In genomic region chr10:59847888-59848287, GRCh38 we compare ENCODE assay signal across 1 cellular context.
TF ChIP-seq lines count a peak whose summit lies in the region.

No MANE protein-coding gene starts in this region.

TF ChIP-seq in GM23338, 12 proteins besides CTCF, POLR2A, EP300 and RAD21 (continued from another document):
- TF ChIP-seq, protein P1, sequence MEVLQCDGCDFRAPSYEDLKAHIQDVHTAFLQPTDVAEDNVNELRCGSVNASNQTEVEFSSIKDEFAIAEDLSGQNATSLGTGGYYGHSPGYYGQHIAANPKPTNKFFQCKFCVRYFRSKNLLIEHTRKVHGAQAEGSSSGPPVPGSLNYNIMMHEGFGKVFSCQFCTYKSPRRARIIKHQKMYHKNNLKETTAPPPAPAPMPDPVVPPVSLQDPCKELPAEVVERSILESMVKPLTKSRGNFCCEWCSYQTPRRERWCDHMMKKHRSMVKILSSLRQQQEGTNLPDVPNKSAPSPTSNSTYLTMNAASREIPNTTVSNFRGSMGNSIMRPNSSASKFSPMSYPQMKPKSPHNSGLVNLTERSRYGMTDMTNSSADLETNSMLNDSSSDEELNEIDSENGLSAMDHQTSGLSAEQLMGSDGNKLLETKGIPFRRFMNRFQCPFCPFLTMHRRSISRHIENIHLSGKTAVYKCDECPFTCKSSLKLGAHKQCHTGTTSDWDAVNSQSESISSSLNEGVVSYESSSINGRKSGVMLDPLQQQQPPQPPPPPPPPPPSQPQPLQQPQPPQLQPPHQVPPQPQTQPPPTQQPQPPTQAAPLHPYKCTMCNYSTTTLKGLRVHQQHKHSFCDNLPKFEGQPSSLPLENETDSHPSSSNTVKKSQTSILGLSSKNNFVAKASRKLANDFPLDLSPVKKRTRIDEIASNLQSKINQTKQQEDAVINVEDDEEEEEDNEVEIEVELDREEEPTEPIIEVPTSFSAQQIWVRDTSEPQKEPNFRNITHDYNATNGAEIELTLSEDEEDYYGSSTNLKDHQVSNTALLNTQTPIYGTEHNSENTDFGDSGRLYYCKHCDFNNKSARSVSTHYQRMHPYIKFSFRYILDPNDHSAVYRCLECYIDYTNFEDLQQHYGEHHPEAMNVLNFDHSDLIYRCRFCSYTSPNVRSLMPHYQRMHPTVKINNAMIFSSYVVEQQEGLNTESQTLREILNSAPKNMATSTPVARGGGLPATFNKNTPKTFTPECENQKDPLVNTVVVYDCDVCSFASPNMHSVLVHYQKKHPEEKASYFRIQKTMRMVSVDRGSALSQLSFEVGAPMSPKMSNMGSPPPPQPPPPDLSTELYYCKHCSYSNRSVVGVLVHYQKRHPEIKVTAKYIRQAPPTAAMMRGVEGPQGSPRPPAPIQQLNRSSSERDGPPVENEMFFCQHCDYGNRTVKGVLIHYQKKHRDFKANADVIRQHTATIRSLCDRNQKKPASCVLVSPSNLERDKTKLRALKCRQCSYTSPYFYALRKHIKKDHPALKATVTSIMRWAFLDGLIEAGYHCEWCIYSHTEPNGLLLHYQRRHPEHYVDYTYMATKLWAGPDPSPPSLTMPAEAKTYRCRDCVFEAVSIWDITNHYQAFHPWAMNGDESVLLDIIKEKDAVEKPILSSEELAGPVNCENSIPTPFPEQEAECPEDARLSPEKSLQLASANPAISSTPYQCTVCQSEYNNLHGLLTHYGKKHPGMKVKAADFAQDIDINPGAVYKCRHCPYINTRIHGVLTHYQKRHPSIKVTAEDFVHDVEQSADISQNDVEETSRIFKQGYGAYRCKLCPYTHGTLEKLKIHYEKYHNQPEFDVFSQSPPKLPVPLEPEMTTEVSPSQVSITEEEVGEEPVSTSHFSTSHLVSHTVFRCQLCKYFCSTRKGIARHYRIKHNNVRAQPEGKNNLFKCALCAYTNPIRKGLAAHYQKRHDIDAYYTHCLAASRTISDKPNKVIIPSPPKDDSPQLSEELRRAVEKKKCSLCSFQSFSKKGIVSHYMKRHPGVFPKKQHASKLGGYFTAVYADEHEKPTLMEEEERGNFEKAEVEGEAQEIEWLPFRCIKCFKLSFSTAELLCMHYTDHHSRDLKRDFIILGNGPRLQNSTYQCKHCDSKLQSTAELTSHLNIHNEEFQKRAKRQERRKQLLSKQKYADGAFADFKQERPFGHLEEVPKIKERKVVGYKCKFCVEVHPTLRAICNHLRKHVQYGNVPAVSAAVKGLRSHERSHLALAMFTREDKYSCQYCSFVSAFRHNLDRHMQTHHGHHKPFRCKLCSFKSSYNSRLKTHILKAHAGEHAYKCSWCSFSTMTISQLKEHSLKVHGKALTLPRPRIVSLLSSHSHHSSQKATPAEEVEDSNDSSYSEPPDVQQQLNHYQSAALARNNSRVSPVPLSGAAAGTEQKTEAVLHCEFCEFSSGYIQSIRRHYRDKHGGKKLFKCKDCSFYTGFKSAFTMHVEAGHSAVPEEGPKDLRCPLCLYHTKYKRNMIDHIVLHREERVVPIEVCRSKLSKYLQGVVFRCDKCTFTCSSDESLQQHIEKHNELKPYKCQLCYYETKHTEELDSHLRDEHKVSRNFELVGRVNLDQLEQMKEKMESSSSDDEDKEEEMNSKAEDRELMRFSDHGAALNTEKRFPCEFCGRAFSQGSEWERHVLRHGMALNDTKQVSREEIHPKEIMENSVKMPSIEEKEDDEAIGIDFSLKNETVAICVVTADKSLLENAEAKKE (CRISPR knock-in tag; IDR thresholded peaks at IDR 0.05): no peak
- TF ChIP-seq CREB1 (CRISPR knock-in tag; IDR thresholded peaks at IDR 0.05; ENCODE audit: low read depth): no peak
- no peak for TF ChIP-seq EZH2 (IDR thresholded peaks at IDR 0.05; ENCODE audit: low read depth, unreplicated experiment)
- TF ChIP-seq POLR2AphosphoS5 (IDR thresholded peaks at IDR 0.05; ENCODE audit: low read depth): no peak
